ENCODE assay signal across 14 cellular contexts in genomic region chr9:71748280-71748743, GRCh38. TPM values are rescaled to one million over a fixed set of nuclear protein-coding genes. Genes with fewer than 3 reads are reported as not detected.
A peak's percentile ranks its signal among the peaks of the same experiment; 100 is the strongest.
DNase-seq lines count a peak whose midpoint lies in the region; ATAC-seq and TF ChIP-seq lines count a peak whose summit lies in the region.
"Had no signal": no experiment of that assay in that cellular context is flagged by ENCODE, and none has a peak within 500 bp of the region (broad histone marks: within the 10 kb centered on the region; RNA-seq: fewer than 3 reads in every experiment).

No MANE protein-coding gene starts in this region.

- CTCF ChIA-PET in RWPE1 (lab: Yijun Ruan, JAX) = interaction anchor here (0.8 kb wide), 1 partner anchor 126 kb away, joined by 3 read pairs; no protein-coding TSS in a partner anchor

- no peak overlapping the region for H2AK5ac ChIP-seq in H9 (ENCODE audit: insufficient read length, low read length)

- H3K79me2 ChIP-seq in H9 (ENCODE audit: insufficient read depth, low read length) = peaks cover 4% of the 10 kb centered on the region; the same call in 1 of the 2 replicates

- WGBS in H9 (ENCODE audit: extremely low coverage, insufficient read length, low lambda C conversion rate) = no CpG with 5 or more reads among the region's 1 CpG

- no peaks in the 10 kb centered on the region for H3K23me2 ChIP-seq in H9 (ENCODE audit: insufficient read length, low read depth, low read length, poor library complexity, severe bottlenecking)

- H3K27me3 ChIP-seq in H9 (ENCODE audit: insufficient read depth, low read length) = no peaks in the 10 kb centered on the region
- H3K27me3 ChIP-seq: hepatocyte had no signal

- peaks cover 31 to 66% (median 51%) of the 10 kb centered on the region in 3 experiments for H3K36me3 Mint-ChIP-seq in H9 (ENCODE audit: insufficient read depth in 1 of 3, low read depth in 3 of 3)
- peaks cover 47% of the 10 kb centered on the region for H3K36me3 Mint-ChIP-seq in mesothelial cell of epicardium

- H3K4me1 ChIP-seq in H9 (ENCODE audit: insufficient read depth, low read length) = peaks cover 17% of the 10 kb centered on the region; the same call in 1 of the 2 replicates

- H3K4me3 Mint-ChIP-seq in H9 = no peak overlapping the region
- H3K4me3 Mint-ChIP-seq in mesothelial cell of epicardium = no peak overlapping the region
- H3K4me3 Mint-ChIP-seq: neural crest cell had no signal

- peaks cover 0 to 2% of the 10 kb centered on the region in 2 experiments; a peak in 2 of 5 replicates for H3K9me3 Mint-ChIP-seq in H9
- no peaks in the 10 kb centered on the region for H3K9me3 Mint-ChIP-seq in mesothelial cell of epicardium
- H3K9me3 Mint-ChIP-seq: neural crest cell had no signal

- POLR2A ChIA-PET in RWPE1 (lab: Yijun Ruan, JAX; ENCODE audit: low non-redundant PET) = no interaction called here

- DNase-seq in AG09319 (ENCODE audit: extremely low read depth, low read depth) (peak; percentile 64), H9 (no peak), amniotic stem cell (lab: John Stamatoyannopoulos, UW) (peak; percentile 39), mesothelial cell of epicardium (ENCODE audit: low spot score in 2 of 2, unreplicated experiment in 2 of 2) (no peak), NCI-H748 (lab: John Stamatoyannopoulos, UW; ENCODE audit: unreplicated experiment) (no peak), RWPE1 (ENCODE audit: low spot score) (no peak), NCI-H187 treated with DMSO at 0.1 percent for 48 hours (lab: John Stamatoyannopoulos, UW) (no peak)
- DNase-seq: activated CD4-positive, alpha-beta T cell treated with anti-CD3 and anti-CD28 coated beads, Interleukin-2, amount 50 U/mL, for 4 hours; caudate nucleus; DND-41; NCI-H2081 treated with DMSO at 0.1 percent for 48 hours had no signal

- H2AFZ ChIP-seq in H9 (ENCODE audit: low read length) = no peak overlapping the region
- H2AFZ ChIP-seq: hepatocyte had no signal

- no peak overlapping the region for H2BK15ac ChIP-seq in H9 (ENCODE audit: low read depth, low read length)

- H3K27ac Mint-ChIP-seq in H9 = peak overlapping the region; percentile 3 to 37 (median 24); a peak in 4 of 7 replicates
- H3K27ac Mint-ChIP-seq in mesothelial cell of epicardium = peak overlapping the region; percentile 61

- no peak overlapping the region for H4K8ac ChIP-seq in H9 (replicated peaks; ENCODE audit: insufficient read length, low read depth, low read length)

- H3K14ac ChIP-seq in H9 (ENCODE audit: insufficient read depth, low read length) = no peak overlapping the region

- no peaks in the 10 kb centered on the region for H3K9me3 ChIP-seq in H9 (ENCODE audit: control insufficient read depth, low read depth, low read length)

- H3K9ac ChIP-seq in H9 (ENCODE audit: extremely low read depth, insufficient read length, low read length) = no peak overlapping the region

- no peak overlapping the region for H3K27ac ChIP-seq in H9 (ENCODE audit: insufficient read length, low read depth, low read length)
- no peak overlapping the region for H3K27ac ChIP-seq in RWPE1
- H3K27ac ChIP-seq: hepatocyte had no signal

- H3K18ac ChIP-seq in H9 (ENCODE audit: insufficient read length, low read depth, low read length) = no peak overlapping the region

- no peak overlapping the region for H3K4ac ChIP-seq in H9 (ENCODE audit: low read depth, low read length)

- H4K91ac ChIP-seq in H9 (ENCODE audit: insufficient read length, low read depth, low read length) = no peak overlapping the region

- TF ChIP-seq CTCF in AG09319 (IDR thresholded peaks at IDR 0.05; ENCODE audit: low read depth, low read length) (no peak), H9 (conservative IDR thresholded peaks at IDR 0.05) (no peak), mesothelial cell of epicardium (IDR thresholded peaks at IDR 0.05; ENCODE audit: unreplicated experiment) (no peak), RWPE1 (conservative IDR thresholded peaks at IDR 0.05; ENCODE audit: low read depth) (no peak)

- H3K23ac ChIP-seq in H9 (ENCODE audit: insufficient read length, low read depth, low read length) = no peak overlapping the region

- no peak overlapping the region for H2BK5ac ChIP-seq in H9 (ENCODE audit: insufficient read length, low read length)

- no peak overlapping the region for H3K56ac ChIP-seq in H9 (ENCODE audit: insufficient read length, low read depth, low read length)

- H2BK20ac ChIP-seq in H9 (ENCODE audit: low read depth, low read length, poor library complexity, severe bottlenecking) = no peak overlapping the region

- H3T11ph ChIP-seq in H9 (ENCODE audit: low read length) = no peak overlapping the region

- no peaks in the 10 kb centered on the region for H4K20me1 ChIP-seq in H9 (ENCODE audit: control insufficient read depth, insufficient read depth, insufficient read length)

- H3K79me1 ChIP-seq in H9 (ENCODE audit: insufficient read depth, low read depth, low read length, poor library complexity, severe bottlenecking) = peaks cover 3% of the 10 kb centered on the region

- H3K4me1 Mint-ChIP-seq in H9 = peaks cover 70 to 71% of the 10 kb centered on the region in 2 experiments
- peaks cover 31% of the 10 kb centered on the region for H3K4me1 Mint-ChIP-seq in mesothelial cell of epicardium

- H2BK12ac ChIP-seq in H9 (ENCODE audit: insufficient read length, low read depth, low read length) = no peak overlapping the region

- H3K4me2 ChIP-seq in H9 (ENCODE audit: insufficient read depth, insufficient read length, low read length) = no peak overlapping the region
- H3K4me2 ChIP-seq: hepatocyte had no signal

- ATAC-seq in HG02852 (IDR thresholded peaks at IDR 0.05; ENCODE audit: unreplicated experiment) = no peak

- no peak overlapping the region for H4K5ac ChIP-seq in H9 (ENCODE audit: insufficient read length, low read depth, low read length)

- no peaks in the 10 kb centered on the region for H3K27me3 Mint-ChIP-seq in H9 (ENCODE audit: low read depth)
- H3K27me3 Mint-ChIP-seq in mesothelial cell of epicardium (ENCODE audit: low read depth) = no peaks in the 10 kb centered on the region

- no peak overlapping the region for H2BK120ac ChIP-seq in H9 (ENCODE audit: low read depth, low read length, poor library complexity, severe bottlenecking)

RNA-seq across cellular contexts. Expression of gene CEMIP2, which starts 20.0 kb away (rescaled TPM):
- total RNA-seq in H9 (2021) (67.1 and 77.2 TPM in 2 replicates), mesothelial cell of epicardium (111 to 122 TPM (median 114 TPM) in 3 replicates)

Comparison
In these comparisons a context has a peak if more than half of its experiments do, and no peak if none do; other contexts are left out.
1. DNase-seq: peak in AG09319 (single experiment) and amniotic stem cell (single experiment); none in H9 (single experiment), mesothelial cell of epicardium (0 of 2), NCI-H748 (single experiment), RWPE1 (single experiment) and NCI-H187 treated with DMSO at 0.1 percent for 48 hours (single experiment).